ENCODE assay signal across 2 cellular contexts in the genomic region with DNA sequence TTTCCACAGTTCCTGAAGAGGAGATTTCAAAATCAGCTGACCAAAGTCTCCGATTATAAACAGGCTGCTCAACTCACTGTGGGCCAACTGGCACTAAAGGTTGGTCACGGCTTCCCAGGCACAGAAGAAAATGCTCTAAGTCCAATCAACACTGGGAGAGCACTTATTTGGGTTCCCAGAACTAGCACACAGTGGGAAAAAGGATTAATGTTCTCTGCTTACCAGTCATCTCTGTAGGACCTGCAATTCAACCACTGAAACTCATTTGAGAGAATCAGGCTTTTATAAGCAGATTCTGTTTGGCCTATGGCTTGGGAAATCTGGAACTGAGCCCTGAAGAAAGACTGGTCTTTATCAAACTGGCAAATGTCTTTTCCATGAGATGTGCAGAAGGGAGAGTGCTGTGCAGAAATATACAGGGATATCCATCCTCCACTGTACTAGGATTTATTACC.
A peak's percentile ranks its signal among the peaks of the same experiment; 100 is the strongest.
TF ChIP-seq lines count a peak whose summit lies in the region.

No MANE protein-coding gene starts in this region.

TF ChIP-seq in liver, 16 proteins besides CTCF, POLR2A, EP300 and RAD21 (continued from another document):
- TF ChIP-seq, protein P1, sequence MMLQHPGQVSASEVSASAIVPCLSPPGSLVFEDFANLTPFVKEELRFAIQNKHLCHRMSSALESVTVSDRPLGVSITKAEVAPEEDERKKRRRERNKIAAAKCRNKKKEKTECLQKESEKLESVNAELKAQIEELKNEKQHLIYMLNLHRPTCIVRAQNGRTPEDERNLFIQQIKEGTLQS (IDR thresholded peaks at IDR 0.05) = no peak
- TF ChIP-seq HNF4G (IDR thresholded peaks at IDR 0.05) (peak; percentile 68), FOXA1 (IDR thresholded peaks at IDR 0.05) (peak; percentile 21), GABPA (IDR thresholded peaks at IDR 0.05 in 1 of 2, conservative IDR thresholded peaks at IDR 0.05 in 1 of 2) (no peak), RXRA (IDR thresholded peaks at IDR 0.05) (peak; percentile 77 to 89), HNF4A (conservative IDR thresholded peaks at IDR 0.05) (peak; percentile 86 to 87), SP1 (IDR thresholded peaks at IDR 0.05) (peak; percentile 84), NR2F2 (IDR thresholded peaks at IDR 0.05) (peak; percentile 11), EGR1 (IDR thresholded peaks at IDR 0.05; ENCODE audit: low read depth in 2 of 2) (peak in 1 of 2 donors; percentile 22), YY1 (IDR thresholded peaks at IDR 0.05) (peak; percentile 35), JUND (IDR thresholded peaks at IDR 0.05) (peak in 1 of 2 donors; percentile 71), TAF1 (conservative IDR thresholded peaks at IDR 0.05) (no peak)
- TF ChIP-seq, protein P2, sequence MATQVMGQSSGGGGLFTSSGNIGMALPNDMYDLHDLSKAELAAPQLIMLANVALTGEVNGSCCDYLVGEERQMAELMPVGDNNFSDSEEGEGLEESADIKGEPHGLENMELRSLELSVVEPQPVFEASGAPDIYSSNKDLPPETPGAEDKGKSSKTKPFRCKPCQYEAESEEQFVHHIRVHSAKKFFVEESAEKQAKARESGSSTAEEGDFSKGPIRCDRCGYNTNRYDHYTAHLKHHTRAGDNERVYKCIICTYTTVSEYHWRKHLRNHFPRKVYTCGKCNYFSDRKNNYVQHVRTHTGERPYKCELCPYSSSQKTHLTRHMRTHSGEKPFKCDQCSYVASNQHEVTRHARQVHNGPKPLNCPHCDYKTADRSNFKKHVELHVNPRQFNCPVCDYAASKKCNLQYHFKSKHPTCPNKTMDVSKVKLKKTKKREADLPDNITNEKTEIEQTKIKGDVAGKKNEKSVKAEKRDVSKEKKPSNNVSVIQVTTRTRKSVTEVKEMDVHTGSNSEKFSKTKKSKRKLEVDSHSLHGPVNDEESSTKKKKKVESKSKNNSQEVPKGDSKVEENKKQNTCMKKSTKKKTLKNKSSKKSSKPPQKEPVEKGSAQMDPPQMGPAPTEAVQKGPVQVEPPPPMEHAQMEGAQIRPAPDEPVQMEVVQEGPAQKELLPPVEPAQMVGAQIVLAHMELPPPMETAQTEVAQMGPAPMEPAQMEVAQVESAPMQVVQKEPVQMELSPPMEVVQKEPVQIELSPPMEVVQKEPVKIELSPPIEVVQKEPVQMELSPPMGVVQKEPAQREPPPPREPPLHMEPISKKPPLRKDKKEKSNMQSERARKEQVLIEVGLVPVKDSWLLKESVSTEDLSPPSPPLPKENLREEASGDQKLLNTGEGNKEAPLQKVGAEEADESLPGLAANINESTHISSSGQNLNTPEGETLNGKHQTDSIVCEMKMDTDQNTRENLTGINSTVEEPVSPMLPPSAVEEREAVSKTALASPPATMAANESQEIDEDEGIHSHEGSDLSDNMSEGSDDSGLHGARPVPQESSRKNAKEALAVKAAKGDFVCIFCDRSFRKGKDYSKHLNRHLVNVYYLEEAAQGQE (IDR thresholded peaks at IDR 0.05) = peak; percentile 85
- TF ChIP-seq, protein P3, sequence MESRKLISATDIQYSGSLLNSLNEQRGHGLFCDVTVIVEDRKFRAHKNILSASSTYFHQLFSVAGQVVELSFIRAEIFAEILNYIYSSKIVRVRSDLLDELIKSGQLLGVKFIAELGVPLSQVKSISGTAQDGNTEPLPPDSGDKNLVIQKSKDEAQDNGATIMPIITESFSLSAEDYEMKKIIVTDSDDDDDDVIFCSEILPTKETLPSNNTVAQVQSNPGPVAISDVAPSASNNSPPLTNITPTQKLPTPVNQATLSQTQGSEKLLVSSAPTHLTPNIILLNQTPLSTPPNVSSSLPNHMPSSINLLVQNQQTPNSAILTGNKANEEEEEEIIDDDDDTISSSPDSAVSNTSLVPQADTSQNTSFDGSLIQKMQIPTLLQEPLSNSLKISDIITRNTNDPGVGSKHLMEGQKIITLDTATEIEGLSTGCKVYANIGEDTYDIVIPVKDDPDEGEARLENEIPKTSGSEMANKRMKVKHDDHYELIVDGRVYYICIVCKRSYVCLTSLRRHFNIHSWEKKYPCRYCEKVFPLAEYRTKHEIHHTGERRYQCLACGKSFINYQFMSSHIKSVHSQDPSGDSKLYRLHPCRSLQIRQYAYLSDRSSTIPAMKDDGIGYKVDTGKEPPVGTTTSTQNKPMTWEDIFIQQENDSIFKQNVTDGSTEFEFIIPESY (IDR thresholded peaks at IDR 0.05) = peak; percentile 79

TF ChIP-seq in HepG2, 621 proteins besides CTCF, POLR2A, EP300 and RAD21:
- TF ChIP-seq, protein P4, sequence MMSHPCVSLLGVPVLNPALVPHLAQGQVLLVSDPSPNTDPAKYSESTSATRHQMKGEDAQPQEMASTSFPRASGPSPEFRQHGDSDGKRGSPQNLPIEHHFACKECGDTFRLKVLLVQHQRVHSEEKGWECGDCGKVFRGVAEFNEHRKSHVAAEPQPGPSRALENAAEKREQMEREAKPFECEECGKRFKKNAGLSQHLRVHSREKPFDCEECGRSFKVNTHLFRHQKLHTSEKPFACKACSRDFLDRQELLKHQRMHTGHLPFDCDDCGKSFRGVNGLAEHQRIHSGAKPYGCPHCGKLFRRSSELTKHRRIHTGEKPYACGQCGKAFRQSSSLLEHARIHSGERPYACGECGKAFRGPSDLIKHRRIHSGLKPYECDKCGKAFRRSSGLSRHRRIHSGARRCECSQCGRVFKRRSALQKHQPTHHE (CRISPR knock-in tag; IDR thresholded peaks at IDR 0.05; ENCODE audit: borderline replicate concordance) = no peak
- TF ChIP-seq ZNF552 (CRISPR knock-in tag; IDR thresholded peaks at IDR 0.05; ENCODE audit: borderline replicate concordance) = no peak
- no peak for TF ChIP-seq ZNF20 (CRISPR knock-in tag; IDR thresholded peaks at IDR 0.05)
- TF ChIP-seq ATF1 (CRISPR knock-in tag; IDR thresholded peaks at IDR 0.05) = no peak
- no peak for TF ChIP-seq SMC3 (IDR thresholded peaks at IDR 0.05; ENCODE audit: low read length)
- no peak for TF ChIP-seq ZNF616 (CRISPR knock-in tag; IDR thresholded peaks at IDR 0.05; ENCODE audit: low read depth)
- TF ChIP-seq, protein P5, sequence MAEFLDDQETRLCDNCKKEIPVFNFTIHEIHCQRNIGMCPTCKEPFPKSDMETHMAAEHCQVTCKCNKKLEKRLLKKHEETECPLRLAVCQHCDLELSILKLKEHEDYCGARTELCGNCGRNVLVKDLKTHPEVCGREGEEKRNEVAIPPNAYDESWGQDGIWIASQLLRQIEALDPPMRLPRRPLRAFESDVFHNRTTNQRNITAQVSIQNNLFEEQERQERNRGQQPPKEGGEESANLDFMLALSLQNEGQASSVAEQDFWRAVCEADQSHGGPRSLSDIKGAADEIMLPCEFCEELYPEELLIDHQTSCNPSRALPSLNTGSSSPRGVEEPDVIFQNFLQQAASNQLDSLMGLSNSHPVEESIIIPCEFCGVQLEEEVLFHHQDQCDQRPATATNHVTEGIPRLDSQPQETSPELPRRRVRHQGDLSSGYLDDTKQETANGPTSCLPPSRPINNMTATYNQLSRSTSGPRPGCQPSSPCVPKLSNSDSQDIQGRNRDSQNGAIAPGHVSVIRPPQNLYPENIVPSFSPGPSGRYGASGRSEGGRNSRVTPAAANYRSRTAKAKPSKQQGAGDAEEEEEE (CRISPR knock-in tag; IDR thresholded peaks at IDR 0.05; ENCODE audit: borderline replicate concordance) = no peak
- TF ChIP-seq ZNF335 (CRISPR knock-in tag; IDR thresholded peaks at IDR 0.05) = no peak
